26 cellular contexts compared by ENCODE assay signal in the genomic region with DNA sequence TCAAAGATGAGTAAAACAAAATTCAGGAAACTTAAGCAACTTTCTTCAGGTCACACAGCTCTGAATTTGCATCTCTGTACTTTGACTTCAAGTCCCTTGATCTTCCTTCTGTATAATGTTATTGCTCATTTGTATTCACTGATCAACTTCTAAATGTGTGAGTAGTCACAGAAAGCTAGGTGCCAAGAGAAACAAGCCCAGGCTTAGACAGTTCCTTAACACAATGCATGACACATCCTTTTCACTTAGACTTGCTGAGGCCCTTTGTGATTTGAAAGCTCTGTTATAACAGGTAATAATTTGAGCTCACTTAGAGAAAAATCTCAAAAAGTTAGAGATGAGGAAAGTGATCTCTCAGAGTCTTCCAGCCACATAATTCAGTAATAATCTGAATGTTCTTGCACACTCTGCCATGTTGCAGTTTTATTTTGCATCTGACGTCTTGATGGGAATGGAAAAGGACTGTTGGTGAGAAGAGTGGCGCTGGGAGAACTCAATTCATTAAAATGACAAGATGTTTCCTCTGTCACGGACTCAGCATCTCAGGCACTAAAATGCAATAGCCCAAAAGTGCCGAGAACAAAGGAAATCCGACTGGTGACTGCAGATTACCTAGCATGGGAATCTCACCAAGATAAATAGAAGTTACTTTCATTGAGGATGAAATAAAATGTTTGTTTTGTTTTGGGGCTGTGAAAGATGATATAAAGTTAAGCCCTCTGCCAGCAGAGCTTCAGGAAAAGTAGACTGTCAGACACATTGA.
DNase-seq lines count a peak whose midpoint lies in the region; ATAC-seq, FAIRE-seq and TF ChIP-seq lines count a peak whose summit lies in the region.
"Had no signal": no experiment of that assay in that cellular context is flagged by ENCODE, and none has a peak within 500 bp of the region (broad histone marks: within the 10 kb centered on the region; RNA-seq: fewer than 3 reads in every experiment).

No MANE protein-coding gene starts in this region.

- peak overlapping the region; percentile 40 for H3K27ac ChIP-seq in astrocyte (ENCODE audit: low read depth, low read length)
- H3K27ac ChIP-seq in neuronal stem cell (replicated peaks; ENCODE audit: low read length) = no peak overlapping the region
- H3K27ac ChIP-seq: HL-60, pancreas, right lobe of liver, SJCRH30, thyroid gland had no signal

- no peaks in the 10 kb centered on the region for H3K79me1 ChIP-seq in neuronal stem cell (ENCODE audit: low read depth, low read length)

- DNase-seq in GM03348 (ENCODE audit: low spot score) (peak; percentile 29), astrocyte (ENCODE audit: low read depth) (peak; percentile 86), epithelial cell of esophagus (ENCODE audit: low read depth) (peak; percentile 91), neuronal stem cell (ENCODE audit: low spot score) (no peak), NCI-H1092 treated with DMSO at 0.1 percent for 48 hours (lab: John Stamatoyannopoulos, UW) (no peak), cerebellum (ENCODE audit: low spot score) (no peak), NCI-H2029 treated with DMSO at 0.1 percent for 48 hours (lab: John Stamatoyannopoulos, UW) (no peak)
- no peak for DNase-seq in activated T-cell treated with anti-CD3 and anti-CD28 coated beads, Interleukin-2, amount 50 U/mL, for 72 hours
- DNase-seq: ACHN; activated CD4-positive, alpha-beta memory T cell treated with anti-CD3 and anti-CD28 coated beads for 36 hours; activated effector memory CD4-positive, alpha-beta T cell treated with Interleukin-2 at 50 U/mL for 16 hours; Caco-2; HCEC 1CT; midbrain; naive thymus-derived CD8-positive, alpha-beta T cell; NCI-H1436 treated with DMSO at 0.1 percent for 48 hours; NCI-H2171 treated with DMSO at 0.1 percent for 48 hours; NCI-H524; NK-92 treated with Interleukin-12 subunit alpha and Interleukin-12 subunit beta, amount 100 ng/mL, for 24 hours; pancreas; right lobe of liver; SJCRH30; thyroid gland had no signal

- no peaks in the 10 kb centered on the region for H3K79me2 ChIP-seq in astrocyte (ENCODE audit: insufficient read depth, low read length)

- no peak for ATAC-seq in activated T-cell treated with anti-CD3 and anti-CD28 coated beads, Interleukin-2, amount 50 U/mL, for 72 hours (replicated peaks in 1 of 2)
- ATAC-seq: naive thymus-derived CD8-positive, alpha-beta T cell; pancreas had no signal

- H4K8ac ChIP-seq in neuronal stem cell (ENCODE audit: low read depth, low read length) = no peak overlapping the region

- H3K36me3 Mint-ChIP-seq in astrocyte (ENCODE audit: low read depth, unreplicated experiment) = no peaks in the 10 kb centered on the region
- no peaks in the 10 kb centered on the region for H3K36me3 Mint-ChIP-seq in activated T-cell treated with anti-CD3 and anti-CD28 coated beads, Interleukin-2, amount 50 U/mL, for 72 hours (ENCODE audit: insufficient read depth in 2 of 2)
- H3K36me3 Mint-ChIP-seq: activated CD4-positive, alpha-beta memory T cell treated with anti-CD3 and anti-CD28 coated beads for 36 hours; IgD-negative memory B cell; naive thymus-derived CD8-positive, alpha-beta T cell had no signal

- peaks cover 10% of the 10 kb centered on the region for H3K4me1 Mint-ChIP-seq in astrocyte (ENCODE audit: low read depth, unreplicated experiment)
- no peaks in the 10 kb centered on the region for H3K4me1 Mint-ChIP-seq in activated T-cell treated with anti-CD3 and anti-CD28 coated beads, Interleukin-2, amount 50 U/mL, for 72 hours (ENCODE audit: low read depth)
- H3K4me1 Mint-ChIP-seq: IgD-negative memory B cell; naive thymus-derived CD8-positive, alpha-beta T cell had no signal

- H3K4me2 ChIP-seq in astrocyte (ENCODE audit: low read length) (peak overlapping the region; percentile 60), neuronal stem cell (ENCODE audit: insufficient read depth, low read length, poor library complexity, severe bottlenecking) (no peak overlapping the region)

- H3K9ac ChIP-seq in astrocyte (ENCODE audit: low read length) (peak overlapping the region; percentile 5), neuronal stem cell (ENCODE audit: low read depth, low read length, poor library complexity) (no peak overlapping the region)

- H3K27me3 Mint-ChIP-seq in astrocyte (ENCODE audit: low read depth, unreplicated experiment) = no peaks in the 10 kb centered on the region
- no peaks in the 10 kb centered on the region for H3K27me3 Mint-ChIP-seq in activated T-cell treated with anti-CD3 and anti-CD28 coated beads, Interleukin-2, amount 50 U/mL, for 72 hours (ENCODE audit: low read depth)
- H3K27me3 Mint-ChIP-seq: activated CD4-positive, alpha-beta memory T cell treated with anti-CD3 and anti-CD28 coated beads for 36 hours; IgD-negative memory B cell; stimulated activated naive CD8-positive, alpha-beta T cell treated with anti-CD3 and anti-CD28 coated beads, Interleukin-15, Interleukin-2, amounts not matched to agents 100 ng/mL and 50 ng/mL, for 24 hours had no signal

- H2AK5ac ChIP-seq in neuronal stem cell (ENCODE audit: low read depth, low read length) = no peak overlapping the region

- H3K18ac ChIP-seq in neuronal stem cell (ENCODE audit: low read length) = no peak overlapping the region

- H3K4me1 ChIP-seq in astrocyte (ENCODE audit: insufficient read depth, low read length) (peaks cover 17% of the 10 kb centered on the region), neuronal stem cell (ENCODE audit: control insufficient read depth in 2 of 2, insufficient read depth in 1 of 2, low read depth in 1 of 2, low read length in 2 of 2) (peaks cover 2 to 5% of the 10 kb centered on the region in 2 donors)
- H3K4me1 ChIP-seq: Caco-2, pancreas, right lobe of liver, SJCRH30, thyroid gland had no signal

- H4K20me1 ChIP-seq in astrocyte (ENCODE audit: insufficient read depth, low read length) = no peaks in the 10 kb centered on the region

- H3K4me3 ChIP-seq in astrocyte (ENCODE audit: insufficient read depth, low read depth, low read length) = peak overlapping the region; percentile 12
- H3K4me3 ChIP-seq in epithelial cell of esophagus (ENCODE audit: low read length) = no peak overlapping the region
- no peak overlapping the region for H3K4me3 ChIP-seq in neuronal stem cell (ENCODE audit: low read length in 2 of 2)
- H3K4me3 ChIP-seq: pancreas, right lobe of liver, SJCRH30, thyroid gland had no signal

- WGBS in neuronal stem cell (ENCODE audit: extremely low coverage in 2 of 2, insufficient read length in 2 of 2, insufficient replicate concordance in 1 of 2), 2 donors = no CpG with 5 or more reads among the region's 5 CpGs

- no peaks in the 10 kb centered on the region for H3K27me3 ChIP-seq in astrocyte (ENCODE audit: insufficient read depth, low read length)
- no peaks in the 10 kb centered on the region for H3K27me3 ChIP-seq in neuronal stem cell (ENCODE audit: control insufficient read depth in 3 of 3, insufficient read depth in 3 of 3, low read depth in 1 of 3, low read length in 3 of 3)
- H3K27me3 ChIP-seq: right lobe of liver, SJCRH30, thyroid gland had no signal

- no peak overlapping the region for H3K4ac ChIP-seq in neuronal stem cell (ENCODE audit: low read length)

- no peak overlapping the region for H4K91ac ChIP-seq in neuronal stem cell (ENCODE audit: low read depth, low read length, poor library complexity)

- no peak overlapping the region for H2BK12ac ChIP-seq in neuronal stem cell (ENCODE audit: low read length)

- no peak overlapping the region for H3K27ac Mint-ChIP-seq in astrocyte (ENCODE audit: unreplicated experiment)
- no peak overlapping the region for H3K27ac Mint-ChIP-seq in activated T-cell treated with anti-CD3 and anti-CD28 coated beads, Interleukin-2, amount 50 U/mL, for 72 hours
- H3K27ac Mint-ChIP-seq: activated CD4-positive, alpha-beta memory T cell treated with anti-CD3 and anti-CD28 coated beads for 36 hours; IgD-negative memory B cell; naive thymus-derived CD8-positive, alpha-beta T cell; stimulated activated naive CD8-positive, alpha-beta T cell treated with anti-CD3 and anti-CD28 coated beads, Interleukin-15, Interleukin-2, amounts not matched to agents 100 ng/mL and 50 ng/mL, for 24 hours had no signal

- no peaks in the 10 kb centered on the region for H3K36me3 ChIP-seq in astrocyte (ENCODE audit: insufficient read depth, low read length)
- H3K36me3 ChIP-seq in neuronal stem cell (replicated peaks in 1 of 2; ENCODE audit: control insufficient read depth in 2 of 2, insufficient read depth in 2 of 2, low read length in 2 of 2) = no peaks in the 10 kb centered on the region
- H3K36me3 ChIP-seq: pancreas, right lobe of liver, SJCRH30, thyroid gland had no signal

- H3K9me3 Mint-ChIP-seq in astrocyte (ENCODE audit: unreplicated experiment) = no peaks in the 10 kb centered on the region
- H3K9me3 Mint-ChIP-seq in activated T-cell treated with anti-CD3 and anti-CD28 coated beads, Interleukin-2, amount 50 U/mL, for 72 hours = no peaks in the 10 kb centered on the region
- H3K9me3 Mint-ChIP-seq: activated CD4-positive, alpha-beta memory T cell treated with anti-CD3 and anti-CD28 coated beads for 36 hours; stimulated activated naive CD8-positive, alpha-beta T cell treated with anti-CD3 and anti-CD28 coated beads, Interleukin-15, Interleukin-2, amounts not matched to agents 100 ng/mL and 50 ng/mL, for 24 hours had no signal

- H3K14ac ChIP-seq in neuronal stem cell (ENCODE audit: low read length) = no peak overlapping the region

- no peak for TF ChIP-seq CTCF in astrocyte (IDR thresholded peaks at IDR 0.05; ENCODE audit: insufficient read depth, low read depth, low read length)
- no peak for TF ChIP-seq CTCF in epithelial cell of esophagus (IDR thresholded peaks at IDR 0.05; ENCODE audit: insufficient read depth, low read depth, low read length, missing control alignments)

- H3K23ac ChIP-seq in neuronal stem cell (ENCODE audit: low read depth, low read length, poor library complexity) = no peak overlapping the region

- no peak overlapping the region for H2BK5ac ChIP-seq in neuronal stem cell (ENCODE audit: low read length)

- no peak overlapping the region for H2BK15ac ChIP-seq in neuronal stem cell (ENCODE audit: low read length)

- H3K9me3 ChIP-seq in astrocyte (ENCODE audit: insufficient read depth, low read depth, low read length) (no peaks in the 10 kb centered on the region), neuronal stem cell (replicated peaks in 1 of 2; ENCODE audit: control insufficient read depth in 2 of 2, insufficient read depth in 1 of 2, low read depth in 1 of 2, low read length in 2 of 2) (no peaks in the 10 kb centered on the region)
- H3K9me3 ChIP-seq: Caco-2, pancreas, right lobe of liver, SJCRH30, thyroid gland had no signal

- no peak overlapping the region for H2BK120ac ChIP-seq in neuronal stem cell (ENCODE audit: low read depth, low read length)

- H2AFZ ChIP-seq in astrocyte (ENCODE audit: low read depth, low read length) (peak overlapping the region; percentile 6), neuronal stem cell (ENCODE audit: low read length) (peak overlapping the region; percentile 65)

- FAIRE-seq in astrocyte (lab: Jason Lieb, UNC) = peak; percentile 85
- FAIRE-seq: pancreas had no signal

- H3K4me3 Mint-ChIP-seq in astrocyte (ENCODE audit: unreplicated experiment) = no peak overlapping the region
- H3K4me3 Mint-ChIP-seq in activated T-cell treated with anti-CD3 and anti-CD28 coated beads, Interleukin-2, amount 50 U/mL, for 72 hours = no peak overlapping the region
- H3K4me3 Mint-ChIP-seq: activated CD4-positive, alpha-beta memory T cell treated with anti-CD3 and anti-CD28 coated beads for 36 hours; IgD-negative memory B cell; naive thymus-derived CD8-positive, alpha-beta T cell; stimulated activated naive CD8-positive, alpha-beta T cell treated with anti-CD3 and anti-CD28 coated beads, Interleukin-15, Interleukin-2, amounts not matched to agents 100 ng/mL and 50 ng/mL, for 24 hours had no signal

Comparison
In these comparisons a context has a peak if more than half of its experiments do, and no peak if none do; other contexts are left out.
1. DNase-seq: peak in GM03348 (single experiment), astrocyte (single experiment) and epithelial cell of esophagus (single experiment); none in neuronal stem cell (single experiment), NCI-H1092 treated with DMSO at 0.1 percent for 48 hours (single experiment), activated T-cell treated with anti-CD3 and anti-CD28 coated beads, Interleukin-2, amount 50 U/mL, for 72 hours (0 of 2), cerebellum (single experiment) and NCI-H2029 treated with DMSO at 0.1 percent for 48 hours (single experiment).